In genomic region chr15:90889736-90890456, GRCh38 we compare ENCODE assay signal across 1 cellular context.
TF ChIP-seq lines count a peak whose summit lies in the region.

No MANE protein-coding gene starts in this region.

TF ChIP-seq in K562, 482 proteins besides CTCF, POLR2A, EP300 and RAD21:
- TF ChIP-seq NBN (IDR thresholded peaks at IDR 0.05; ENCODE audit: low read depth): no peak
- peak; percentile 25; the same call in 1 of the 2 replicates for TF ChIP-seq POLR2G (IDR thresholded peaks at IDR 0.05; ENCODE audit: low read depth, low read length)
- TF ChIP-seq SIRT6 (IDR thresholded peaks at IDR 0.05; ENCODE audit: low read depth, low read length): no peak
TF ChIP-seq in K562: peak in this region for 1.
